Comparison of ENCODE assay signal across 8 cellular contexts in the genomic region with DNA sequence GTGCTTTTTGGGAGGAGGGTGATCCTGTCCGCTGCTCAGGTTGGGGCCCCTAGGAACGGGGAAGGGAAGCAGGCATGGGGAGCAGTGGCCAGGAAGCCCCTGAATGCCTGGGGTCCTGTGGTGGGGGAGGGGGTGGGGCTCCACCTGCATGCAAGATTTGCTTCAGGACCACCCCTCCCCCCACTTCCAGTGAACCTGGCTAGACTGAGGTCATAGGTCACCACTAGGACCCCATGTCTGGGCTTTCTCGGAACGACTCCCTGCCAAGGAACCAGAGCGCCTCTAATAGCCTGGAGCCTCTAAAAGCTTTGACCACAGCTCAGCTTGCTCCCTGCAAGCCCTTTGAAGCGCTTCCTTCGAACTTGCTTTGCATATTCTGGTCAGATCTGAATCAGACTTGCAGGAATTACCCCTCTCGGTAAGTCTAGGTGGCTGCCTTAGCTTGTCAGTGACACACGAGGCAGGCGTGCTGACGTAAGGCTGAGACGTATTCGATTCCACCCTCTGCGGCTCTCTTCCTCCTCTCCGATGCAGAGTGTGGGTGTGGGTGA. TPM values are rescaled to one million over a fixed set of nuclear protein-coding genes. Genes with fewer than 3 reads are reported as not detected.
A peak's percentile ranks its signal among the peaks of the same experiment; 100 is the strongest.
DNase-seq lines count a peak whose midpoint lies in the region; ATAC-seq, FAIRE-seq and TF ChIP-seq lines count a peak whose summit lies in the region.

No MANE protein-coding gene starts in this region.

- H3K4me3 ChIP-seq in gastrocnemius medialis: no peak overlapping the region

- no peak for TF ChIP-seq CTCF in gastrocnemius medialis (IDR thresholded peaks at IDR 0.05 in 4 of 5, conservative IDR thresholded peaks at IDR 0.05 in 1 of 5)

- no peaks in the 10 kb centered on the region for H3K9me3 ChIP-seq in gastrocnemius medialis

- ATAC-seq in HG02642 (IDR thresholded peaks at IDR 0.05; ENCODE audit: poor library complexity, unreplicated experiment) (peak; percentile 46), gastrocnemius medialis (no peak)

- DNase-seq in GM18507 (ENCODE audit: extremely low spot score, insufficient read length, low read depth) (no peak), NOMO-1 treated with dmso at 0.1 percent for 144 hours (lab: John Stamatoyannopoulos, UW; ENCODE audit: unreplicated experiment) (peak; percentile 79), fibroblast of gingiva (ENCODE audit: low read depth) (peak; percentile 74), gastrocnemius medialis (peak in 1 of 2 donors; percentile 63), COLO668 (lab: John Stamatoyannopoulos, UW; ENCODE audit: unreplicated experiment) (no peak), inferior parietal cortex (ENCODE audit: extremely low spot score) (no peak)
- peak; percentile 84 for DNase-seq in activated CD8-positive, alpha-beta memory T cell treated with anti-CD3 and anti-CD28 coated beads, Interleukin-2, amount 50 U/mL, for 4 hours

- peak overlapping the region; percentile 66 to 94 (median 88) for H3K27ac ChIP-seq in gastrocnemius medialis

- intact Hi-C loops in gastrocnemius medialis (cut with DNase I; ENCODE audit: low total_unique reads): no loop called here

- H3K27me3 ChIP-seq in gastrocnemius medialis: no peaks in the 10 kb centered on the region

- peak in 1 of 2 donors; percentile 13 for TF ChIP-seq POLR2A in gastrocnemius medialis (IDR thresholded peaks at IDR 0.05)

- in situ Hi-C loops in gastrocnemius medialis (cut with MboI; ENCODE audit: low sequenced_read_pairs in 4 of 4): no loop called here

- H3K4me1 ChIP-seq in gastrocnemius medialis: peaks cover 45 to 61% of the 10 kb centered on the region in 2 donors

- peak; percentile 100 for FAIRE-seq in GM18507 (lab: Jason Lieb, UNC)

- H3K36me3 ChIP-seq in gastrocnemius medialis: no peaks in the 10 kb centered on the region

RNA-seq across cellular contexts. Expression of a gene that starts 3.6 kb away (rescaled TPM):
- total RNA-seq in gastrocnemius medialis: 10 to 100 TPM in 3 of 4 donors, 1 to 10 TPM in 1; 4.5 to 44.2 (median 16.4) TPM

RNA-seq across cellular contexts. Expression of a gene that starts 22.2 kb away (rescaled TPM):
- total RNA-seq in gastrocnemius medialis: 10 to 100 TPM; 16.6 to 30.0 (median 21.8) TPM

Comparison
In these comparisons a context has a peak if more than half of its experiments do, and no peak if none do; other contexts are left out.
1. DNase-seq: peak in NOMO-1 treated with dmso at 0.1 percent for 144 hours (single experiment), activated CD8-positive, alpha-beta memory T cell treated with anti-CD3 and anti-CD28 coated beads, Interleukin-2, amount 50 U/mL, for 4 hours (single experiment) and fibroblast of gingiva (single experiment); none in GM18507 (single experiment), COLO668 (single experiment) and inferior parietal cortex (single experiment).